ENCODE assay signal across 16 cellular contexts in genomic region chr3:42661593-42662022, GRCh38. TPM values are rescaled to one million over a fixed set of nuclear protein-coding genes. Genes with fewer than 3 reads are reported as not detected.
"Had no signal": no experiment of that assay in that cellular context is flagged by ENCODE, and none has a peak within 500 bp of the region (broad histone marks: within the 10 kb centered on the region; RNA-seq: fewer than 3 reads in every experiment).

No MANE protein-coding gene starts in this region.

- ATAC-seq: left colon; naive thymus-derived CD4-positive, alpha-beta T cell had no signal

- DNase-seq: activated B cell treated with CpG ODN at 0.5 μM for 24 hours; amygdala; colonic mucosa; effector CD8-positive, alpha-beta T cell; left colon; mammary epithelial cell; naive thymus-derived CD4-positive, alpha-beta T cell; stimulated activated CD4-positive, alpha-beta T cell treated with anti-CD3 and anti-CD28 coated beads, Interleukin-2, amount 100 ng/mL, for 24 hours; stimulated activated naive CD4-positive, alpha-beta T cell had no signal

RNA-seq across cellular contexts. Expression of gene KLHL40, which starts 23.7 kb away (rescaled TPM):
- total RNA-seq: activated B cell treated with CpG ODN at 0.5 μM for 24 hours; activated CD4-positive, alpha-beta T cell treated with anti-CD3 and anti-CD28 coated beads, Interleukin-2, amount 10 ng/mL, durations not matched to agents 7 days and 5 days; activated CD8-positive, alpha-beta memory T cell treated with anti-CD3 and anti-CD28 coated beads for 36 hours; activated T-helper 2 cell treated with anti-CD3 and anti-CD28 coated beads, Interferon-gamma antibody, Interleukin-2, Interleukin-4, amounts not matched to agents 10 μg/mL and 5 μg/mL and 100 μg/mL, durations not matched to agents 14 hours and 24 hours and 36 hours; breast epithelium; colonic mucosa; left colon; mammary epithelial cell; mononuclear cell; naive thymus-derived CD4-positive, alpha-beta T cell; T-helper 1 cell treated with Interleukin-12 subunit alpha and Interleukin-12 subunit beta and Interleukin-4 antibody, amounts not matched to agents 30 ng/mL and 1 ng/mL, for 36 hours had no signal

RNA-seq across cellular contexts. Expression of gene HHATL, which starts 41.0 kb away (rescaled TPM):
- total RNA-seq: activated B cell treated with CpG ODN at 0.5 μM for 24 hours; activated CD4-positive, alpha-beta T cell treated with anti-CD3 and anti-CD28 coated beads, Interleukin-2, amount 10 ng/mL, durations not matched to agents 7 days and 5 days; activated CD8-positive, alpha-beta memory T cell treated with anti-CD3 and anti-CD28 coated beads for 36 hours; activated T-helper 2 cell treated with anti-CD3 and anti-CD28 coated beads, Interferon-gamma antibody, Interleukin-2, Interleukin-4, amounts not matched to agents 10 μg/mL and 5 μg/mL and 100 μg/mL, durations not matched to agents 14 hours and 24 hours and 36 hours; mammary epithelial cell; mononuclear cell; naive thymus-derived CD4-positive, alpha-beta T cell; sigmoid colon; T-helper 1 cell treated with Interleukin-12 subunit alpha and Interleukin-12 subunit beta and Interleukin-4 antibody, amounts not matched to agents 30 ng/mL and 1 ng/mL, for 36 hours had no signal
